Comparison of ENCODE assay signal across 1 cellular context in the genomic region with DNA sequence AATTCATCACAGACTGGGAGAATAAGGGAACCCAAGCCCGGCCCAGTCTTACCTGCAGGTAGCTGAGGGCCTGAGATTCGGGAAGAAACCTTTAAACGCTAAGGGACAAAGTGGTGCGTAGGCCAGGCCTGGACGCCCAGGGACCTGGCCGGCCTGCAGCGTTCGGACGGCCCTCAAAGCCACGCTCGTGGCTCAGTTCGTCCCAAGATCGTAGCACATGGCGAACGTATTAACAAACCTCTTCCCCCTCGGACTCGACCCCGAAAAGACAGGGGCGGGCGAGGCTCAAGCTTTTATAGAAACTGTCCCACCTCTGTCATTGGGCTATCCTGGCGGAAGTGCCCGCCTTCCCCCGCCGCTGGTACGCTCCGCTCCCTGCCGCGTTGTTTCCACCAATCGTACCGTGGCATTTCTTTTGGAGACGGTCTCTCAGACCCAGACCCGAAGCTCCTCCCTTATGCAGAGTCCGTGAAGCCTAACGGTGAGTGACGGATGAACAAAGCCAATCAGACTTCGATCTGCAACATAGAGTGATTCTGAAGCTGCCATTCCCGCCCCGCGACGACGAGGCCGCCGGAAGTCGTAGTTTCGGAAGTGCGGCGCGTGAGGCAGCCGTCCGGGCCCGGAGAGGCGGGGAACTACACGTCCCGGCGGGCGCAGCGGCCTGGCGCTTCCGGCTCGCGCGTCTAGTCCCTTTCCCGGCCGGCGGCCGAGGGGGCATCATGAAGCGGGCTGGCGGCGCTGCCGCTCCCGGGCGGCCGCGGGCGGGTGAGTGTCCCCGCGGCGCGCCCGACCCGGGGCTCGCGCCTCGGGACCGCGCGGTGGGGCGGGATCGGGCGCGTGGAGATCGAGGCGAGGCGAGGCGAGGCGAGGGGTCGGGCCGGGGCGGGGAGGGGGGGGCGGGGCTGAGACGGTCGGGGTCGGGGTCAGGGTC.
TF ChIP-seq lines count a peak whose summit lies in the region.

A gene (plus strand): TSS at position 692 of the 934 bp plus-strand sequence. CDS start 8,139 bp downstream, outside the sequence.

TF ChIP-seq in K562, 482 proteins besides CTCF, POLR2A, EP300 and RAD21 (continued from another document and continues in another):
- TF ChIP-seq EWSR1 (IDR thresholded peaks at IDR 0.05; ENCODE audit: borderline replicate concordance, low read depth, partially characterized antibody), result no peak
- TF ChIP-seq, protein P1, sequence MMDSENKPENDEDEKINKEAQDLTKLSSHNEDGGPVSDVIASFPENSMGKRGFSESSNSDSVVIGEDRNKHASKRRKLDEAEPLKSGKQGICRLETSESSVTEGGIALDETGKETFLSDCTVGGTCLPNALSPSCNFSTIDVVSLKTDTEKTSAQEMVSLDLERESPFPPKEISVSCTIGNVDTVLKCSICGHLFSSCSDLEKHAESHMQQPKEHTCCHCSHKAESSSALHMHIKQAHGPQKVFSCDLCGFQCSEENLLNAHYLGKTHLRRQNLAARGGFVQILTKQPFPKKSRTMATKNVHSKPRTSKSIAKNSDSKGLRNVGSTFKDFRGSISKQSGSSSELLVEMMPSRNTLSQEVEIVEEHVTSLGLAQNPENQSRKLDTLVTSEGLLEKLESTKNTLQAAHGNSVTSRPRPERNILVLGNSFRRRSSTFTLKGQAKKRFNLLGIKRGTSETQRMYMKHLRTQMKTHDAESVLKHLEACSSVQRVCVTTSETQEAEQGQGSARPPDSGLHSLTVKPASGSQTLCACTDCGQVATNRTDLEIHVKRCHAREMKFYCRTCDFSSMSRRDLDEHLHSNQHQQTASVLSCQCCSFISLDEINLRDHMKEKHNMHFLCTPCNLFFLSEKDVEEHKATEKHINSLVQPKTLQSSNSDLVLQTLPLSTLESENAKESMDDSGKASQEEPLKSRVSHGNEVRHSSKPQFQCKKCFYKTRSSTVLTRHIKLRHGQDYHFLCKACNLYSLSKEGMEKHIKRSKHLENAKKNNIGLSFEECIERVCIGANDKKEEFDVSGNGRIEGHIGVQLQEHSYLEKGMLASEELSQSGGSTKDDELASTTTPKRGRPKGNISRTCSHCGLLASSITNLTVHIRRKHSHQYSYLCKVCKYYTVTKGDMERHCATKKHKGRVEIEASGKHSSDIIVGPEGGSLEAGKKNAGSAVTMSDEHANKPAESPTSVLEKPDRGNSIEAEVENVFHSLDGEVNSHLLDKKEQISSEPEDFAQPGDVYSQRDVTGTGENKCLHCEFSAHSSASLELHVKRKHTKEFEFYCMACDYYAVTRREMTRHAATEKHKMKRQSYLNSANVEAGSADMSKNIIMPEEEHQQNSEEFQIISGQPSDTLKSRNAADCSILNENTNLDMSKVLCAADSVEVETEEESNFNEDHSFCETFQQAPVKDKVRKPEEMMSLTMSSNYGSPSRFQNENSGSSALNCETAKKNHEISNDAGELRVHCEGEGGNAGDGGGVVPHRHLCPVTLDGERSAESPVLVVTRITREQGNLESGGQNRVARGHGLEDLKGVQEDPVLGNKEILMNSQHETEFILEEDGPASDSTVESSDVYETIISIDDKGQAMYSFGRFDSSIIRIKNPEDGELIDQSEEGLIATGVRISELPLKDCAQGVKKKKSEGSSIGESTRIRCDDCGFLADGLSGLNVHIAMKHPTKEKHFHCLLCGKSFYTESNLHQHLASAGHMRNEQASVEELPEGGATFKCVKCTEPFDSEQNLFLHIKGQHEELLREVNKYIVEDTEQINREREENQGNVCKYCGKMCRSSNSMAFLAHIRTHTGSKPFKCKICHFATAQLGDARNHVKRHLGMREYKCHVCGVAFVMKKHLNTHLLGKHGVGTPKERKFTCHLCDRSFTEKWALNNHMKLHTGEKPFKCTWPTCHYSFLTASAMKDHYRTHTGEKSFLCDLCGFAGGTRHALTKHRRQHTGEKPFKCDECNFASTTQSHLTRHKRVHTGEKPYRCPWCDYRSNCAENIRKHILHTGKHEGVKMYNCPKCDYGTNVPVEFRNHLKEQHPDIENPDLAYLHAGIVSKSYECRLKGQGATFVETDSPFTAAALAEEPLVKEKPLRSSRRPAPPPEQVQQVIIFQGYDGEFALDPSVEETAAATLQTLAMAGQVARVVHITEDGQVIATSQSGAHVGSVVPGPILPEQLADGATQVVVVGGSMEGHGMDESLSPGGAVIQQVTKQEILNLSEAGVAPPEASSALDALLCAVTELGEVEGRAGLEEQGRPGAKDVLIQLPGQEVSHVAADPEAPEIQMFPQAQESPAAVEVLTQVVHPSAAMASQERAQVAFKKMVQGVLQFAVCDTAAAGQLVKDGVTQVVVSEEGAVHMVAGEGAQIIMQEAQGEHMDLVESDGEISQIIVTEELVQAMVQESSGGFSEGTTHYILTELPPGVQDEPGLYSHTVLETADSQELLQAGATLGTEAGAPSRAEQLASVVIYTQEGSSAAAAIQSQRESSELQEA (IDR thresholded peaks at IDR 0.05; ENCODE audit: low read depth), result no peak
- TF ChIP-seq, protein P2, sequence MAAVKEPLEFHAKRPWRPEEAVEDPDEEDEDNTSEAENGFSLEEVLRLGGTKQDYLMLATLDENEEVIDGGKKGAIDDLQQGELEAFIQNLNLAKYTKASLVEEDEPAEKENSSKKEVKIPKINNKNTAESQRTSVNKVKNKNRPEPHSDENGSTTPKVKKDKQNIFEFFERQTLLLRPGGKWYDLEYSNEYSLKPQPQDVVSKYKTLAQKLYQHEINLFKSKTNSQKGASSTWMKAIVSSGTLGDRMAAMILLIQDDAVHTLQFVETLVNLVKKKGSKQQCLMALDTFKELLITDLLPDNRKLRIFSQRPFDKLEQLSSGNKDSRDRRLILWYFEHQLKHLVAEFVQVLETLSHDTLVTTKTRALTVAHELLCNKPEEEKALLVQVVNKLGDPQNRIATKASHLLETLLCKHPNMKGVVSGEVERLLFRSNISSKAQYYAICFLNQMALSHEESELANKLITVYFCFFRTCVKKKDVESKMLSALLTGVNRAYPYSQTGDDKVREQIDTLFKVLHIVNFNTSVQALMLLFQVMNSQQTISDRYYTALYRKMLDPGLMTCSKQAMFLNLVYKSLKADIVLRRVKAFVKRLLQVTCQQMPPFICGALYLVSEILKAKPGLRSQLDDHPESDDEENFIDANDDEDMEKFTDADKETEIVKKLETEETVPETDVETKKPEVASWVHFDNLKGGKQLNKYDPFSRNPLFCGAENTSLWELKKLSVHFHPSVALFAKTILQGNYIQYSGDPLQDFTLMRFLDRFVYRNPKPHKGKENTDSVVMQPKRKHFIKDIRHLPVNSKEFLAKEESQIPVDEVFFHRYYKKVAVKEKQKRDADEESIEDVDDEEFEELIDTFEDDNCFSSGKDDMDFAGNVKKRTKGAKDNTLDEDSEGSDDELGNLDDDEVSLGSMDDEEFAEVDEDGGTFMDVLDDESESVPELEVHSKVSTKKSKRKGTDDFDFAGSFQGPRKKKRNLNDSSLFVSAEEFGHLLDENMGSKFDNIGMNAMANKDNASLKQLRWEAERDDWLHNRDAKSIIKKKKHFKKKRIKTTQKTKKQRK (IDR thresholded peaks at IDR 0.05; ENCODE audit: borderline replicate concordance, low read depth, low read length), result no peak
- TF ChIP-seq FOXK1 (CRISPR knock-in tag; IDR thresholded peaks at IDR 0.05; ENCODE audit: borderline replicate concordance), result peak; percentile 96
- TF ChIP-seq SP2 (IDR thresholded peaks at IDR 0.05; ENCODE audit: extremely low read depth, low read depth, low read length, poor library complexity, severe bottlenecking), result peak; percentile 64
- TF ChIP-seq NR1H2 (CRISPR knock-in tag; IDR thresholded peaks at IDR 0.05), result 0 out of 2 replicates have a peak, but pooled peaks have one; percentile 45
- peak; percentile 49; the same call in 1 of the 2 replicates for TF ChIP-seq TEAD4 (IDR thresholded peaks at IDR 0.05; ENCODE audit: low read length)
- no peak for TF ChIP-seq TEAD4 (CRISPR knock-in tag; IDR thresholded peaks at IDR 0.05; ENCODE audit: borderline replicate concordance)
- no peak for TF ChIP-seq BRF1 (IDR thresholded peaks at IDR 0.05; ENCODE audit: borderline replicate concordance, extremely low read depth, insufficient read length)
- peak; percentile 97; the same call in 1 of the 2 replicates for TF ChIP-seq GTF2E2 (tag; IDR thresholded peaks at IDR 0.05)
- TF ChIP-seq, protein P3, sequence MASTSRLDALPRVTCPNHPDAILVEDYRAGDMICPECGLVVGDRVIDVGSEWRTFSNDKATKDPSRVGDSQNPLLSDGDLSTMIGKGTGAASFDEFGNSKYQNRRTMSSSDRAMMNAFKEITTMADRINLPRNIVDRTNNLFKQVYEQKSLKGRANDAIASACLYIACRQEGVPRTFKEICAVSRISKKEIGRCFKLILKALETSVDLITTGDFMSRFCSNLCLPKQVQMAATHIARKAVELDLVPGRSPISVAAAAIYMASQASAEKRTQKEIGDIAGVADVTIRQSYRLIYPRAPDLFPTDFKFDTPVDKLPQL (IDR thresholded peaks at IDR 0.05; ENCODE audit: extremely low read depth, insufficient read length), result peak; percentile 92
- TF ChIP-seq TAF15 (IDR thresholded peaks at IDR 0.05; ENCODE audit: low read depth, low read length), result peak; percentile 86; the same call in 1 of the 2 replicates
- TF ChIP-seq RBFOX2 (IDR thresholded peaks at IDR 0.05; ENCODE audit: low read depth, low read length), result peak; percentile 100
- TF ChIP-seq NR2C1 (IDR thresholded peaks at IDR 0.05), result no peak; the same call in 1 of the 2 replicates
- peak; percentile 70 for TF ChIP-seq NR2C1 (tag; IDR thresholded peaks at IDR 0.05)
- no peak for TF ChIP-seq ZNF217 (CRISPR knock-in tag; IDR thresholded peaks at IDR 0.05)
- peak; percentile 65; the same call in 1 of the 2 replicates for TF ChIP-seq ZNF431 (CRISPR knock-in tag; IDR thresholded peaks at IDR 0.05)
- peak; percentile 65; the same call in 1 of the 2 replicates for TF ChIP-seq CTBP1 (IDR thresholded peaks at IDR 0.05; ENCODE audit: borderline replicate concordance)
- TF ChIP-seq, protein P4, sequence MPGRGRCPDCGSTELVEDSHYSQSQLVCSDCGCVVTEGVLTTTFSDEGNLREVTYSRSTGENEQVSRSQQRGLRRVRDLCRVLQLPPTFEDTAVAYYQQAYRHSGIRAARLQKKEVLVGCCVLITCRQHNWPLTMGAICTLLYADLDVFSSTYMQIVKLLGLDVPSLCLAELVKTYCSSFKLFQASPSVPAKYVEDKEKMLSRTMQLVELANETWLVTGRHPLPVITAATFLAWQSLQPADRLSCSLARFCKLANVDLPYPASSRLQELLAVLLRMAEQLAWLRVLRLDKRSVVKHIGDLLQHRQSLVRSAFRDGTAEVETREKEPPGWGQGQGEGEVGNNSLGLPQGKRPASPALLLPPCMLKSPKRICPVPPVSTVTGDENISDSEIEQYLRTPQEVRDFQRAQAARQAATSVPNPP (IDR thresholded peaks at IDR 0.05; ENCODE audit: borderline replicate concordance, insufficient read depth, insufficient read length), result no peak
- TF ChIP-seq, protein P5, sequence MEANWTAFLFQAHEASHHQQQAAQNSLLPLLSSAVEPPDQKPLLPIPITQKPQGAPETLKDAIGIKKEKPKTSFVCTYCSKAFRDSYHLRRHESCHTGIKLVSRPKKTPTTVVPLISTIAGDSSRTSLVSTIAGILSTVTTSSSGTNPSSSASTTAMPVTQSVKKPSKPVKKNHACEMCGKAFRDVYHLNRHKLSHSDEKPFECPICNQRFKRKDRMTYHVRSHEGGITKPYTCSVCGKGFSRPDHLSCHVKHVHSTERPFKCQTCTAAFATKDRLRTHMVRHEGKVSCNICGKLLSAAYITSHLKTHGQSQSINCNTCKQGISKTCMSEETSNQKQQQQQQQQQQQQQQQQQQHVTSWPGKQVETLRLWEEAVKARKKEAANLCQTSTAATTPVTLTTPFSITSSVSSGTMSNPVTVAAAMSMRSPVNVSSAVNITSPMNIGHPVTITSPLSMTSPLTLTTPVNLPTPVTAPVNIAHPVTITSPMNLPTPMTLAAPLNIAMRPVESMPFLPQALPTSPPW (CRISPR knock-in tag; IDR thresholded peaks at IDR 0.05), result peak; percentile 73
- TF ChIP-seq, protein P6, sequence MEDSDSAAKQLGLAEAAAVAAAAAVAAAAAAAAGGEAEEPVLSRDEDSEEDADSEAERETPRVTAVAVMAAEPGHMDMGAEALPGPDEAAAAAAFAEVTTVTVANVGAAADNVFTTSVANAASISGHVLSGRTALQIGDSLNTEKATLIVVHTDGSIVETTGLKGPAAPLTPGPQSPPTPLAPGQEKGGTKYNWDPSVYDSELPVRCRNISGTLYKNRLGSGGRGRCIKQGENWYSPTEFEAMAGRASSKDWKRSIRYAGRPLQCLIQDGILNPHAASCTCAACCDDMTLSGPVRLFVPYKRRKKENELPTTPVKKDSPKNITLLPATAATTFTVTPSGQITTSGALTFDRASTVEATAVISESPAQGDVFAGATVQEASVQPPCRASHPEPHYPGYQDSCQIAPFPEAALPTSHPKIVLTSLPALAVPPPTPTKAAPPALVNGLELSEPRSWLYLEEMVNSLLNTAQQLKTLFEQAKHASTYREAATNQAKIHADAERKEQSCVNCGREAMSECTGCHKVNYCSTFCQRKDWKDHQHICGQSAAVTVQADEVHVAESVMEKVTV (CRISPR knock-in tag; IDR thresholded peaks at IDR 0.05), result no peak
- 0 out of 2 replicates have a peak, but pooled peaks have one; percentile 16 for TF ChIP-seq FOXJ2 (tag; IDR thresholded peaks at IDR 0.05)
- TF ChIP-seq ILF3 (IDR thresholded peaks at IDR 0.05; ENCODE audit: borderline replicate concordance), result no peak; the same call in 1 of the 2 replicates
- TF ChIP-seq ERF (CRISPR knock-in tag; IDR thresholded peaks at IDR 0.05), result peak; percentile 67; the same call in 1 of the 2 replicates
- TF ChIP-seq, protein P7, sequence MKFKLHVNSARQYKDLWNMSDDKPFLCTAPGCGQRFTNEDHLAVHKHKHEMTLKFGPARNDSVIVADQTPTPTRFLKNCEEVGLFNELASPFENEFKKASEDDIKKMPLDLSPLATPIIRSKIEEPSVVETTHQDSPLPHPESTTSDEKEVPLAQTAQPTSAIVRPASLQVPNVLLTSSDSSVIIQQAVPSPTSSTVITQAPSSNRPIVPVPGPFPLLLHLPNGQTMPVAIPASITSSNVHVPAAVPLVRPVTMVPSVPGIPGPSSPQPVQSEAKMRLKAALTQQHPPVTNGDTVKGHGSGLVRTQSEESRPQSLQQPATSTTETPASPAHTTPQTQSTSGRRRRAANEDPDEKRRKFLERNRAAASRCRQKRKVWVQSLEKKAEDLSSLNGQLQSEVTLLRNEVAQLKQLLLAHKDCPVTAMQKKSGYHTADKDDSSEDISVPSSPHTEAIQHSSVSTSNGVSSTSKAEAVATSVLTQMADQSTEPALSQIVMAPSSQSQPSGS (CRISPR knock-in tag; IDR thresholded peaks at IDR 0.05), result no peak
- TF ChIP-seq ESRRA (IDR thresholded peaks at IDR 0.05; ENCODE audit: borderline replicate concordance, low read depth), result peak; percentile 61; the same call in 1 of the 2 replicates
- TF ChIP-seq POLR2AphosphoS5 (IDR thresholded peaks at IDR 0.05; ENCODE audit: control insufficient read depth, insufficient read depth, low read depth, low read length), result peak; percentile 100
- TF ChIP-seq ZBTB8A (IDR thresholded peaks at IDR 0.05; ENCODE audit: partially characterized antibody), result no peak
- peak; percentile 81 for TF ChIP-seq KLF1 (tag; IDR thresholded peaks at IDR 0.05)
- peak; percentile 79 for TF ChIP-seq NEUROD1 (IDR thresholded peaks at IDR 0.05; ENCODE audit: borderline replicate concordance, low read depth, low read length, partially characterized antibody)
- no peak for TF ChIP-seq BACH1 (tag; IDR thresholded peaks at IDR 0.05)
- TF ChIP-seq, protein P8, sequence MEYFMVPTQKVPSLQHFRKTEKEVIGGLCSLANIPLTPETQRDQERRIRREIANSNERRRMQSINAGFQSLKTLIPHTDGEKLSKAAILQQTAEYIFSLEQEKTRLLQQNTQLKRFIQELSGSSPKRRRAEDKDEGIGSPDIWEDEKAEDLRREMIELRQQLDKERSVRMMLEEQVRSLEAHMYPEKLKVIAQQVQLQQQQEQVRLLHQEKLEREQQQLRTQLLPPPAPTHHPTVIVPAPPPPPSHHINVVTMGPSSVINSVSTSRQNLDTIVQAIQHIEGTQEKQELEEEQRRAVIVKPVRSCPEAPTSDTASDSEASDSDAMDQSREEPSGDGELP (CRISPR knock-in tag; IDR thresholded peaks at IDR 0.05; ENCODE audit: borderline replicate concordance), result peak; percentile 72; the same call in 1 of the 2 replicates
